Comparison of ENCODE assay signal across 21 cellular contexts in genomic region chr2:134149904-134150303, GRCh38.
DNase-seq lines count a peak whose midpoint lies in the region; ATAC-seq, FAIRE-seq and TF ChIP-seq lines count a peak whose summit lies in the region.
"Had no signal": no experiment of that assay in that cellular context is flagged by ENCODE, and none has a peak within 500 bp of the region (broad histone marks: within the 10 kb centered on the region; RNA-seq: fewer than 3 reads in every experiment).

No MANE protein-coding gene starts in this region.

- FAIRE-seq in K562 (lab: Jason Lieb, UNC) (peak; percentile 70), keratinocyte (lab: Jason Lieb, UNC) (no peak)
- FAIRE-seq: H54, RCC 7860 had no signal

- H4K20me1 ChIP-seq in KMS-11 (ENCODE audit: insufficient read depth) (no peaks in the 10 kb centered on the region), K562 (replicated peaks; ENCODE audit: control insufficient read depth, insufficient read depth, low read length) (no peaks in the 10 kb centered on the region), keratinocyte (ENCODE audit: control insufficient read depth, extremely low read depth, insufficient read depth, low read length) (no peaks in the 10 kb centered on the region)

- in situ Hi-C loops in K562 (cut with MboI) = no loop called here

- no peak for TF ChIP-seq POLR2A in K562 (conservative IDR thresholded peaks at IDR 0.05)

- intact Hi-C loops in CD4-positive, alpha-beta memory T cell (cut with micrococcal nuclease) = no loop called here
- intact Hi-C loops in K562 (cut with micrococcal nuclease) (loop anchor here (1.0 to 5.0 kb wide), 2 partner anchors 32 to 47 kb away; no protein-coding TSS in a partner anchor), sciatic nerve (cut with DNase I) (no loop called here)
- intact Hi-C loops in activated CD4-positive, alpha-beta T cell treated with anti-CD3 and anti-CD28 coated beads for 36 hours (cut with DNase I, micrococcal nuclease) = no loop called here

- peaks cover 44% of the 10 kb centered on the region for H3K4me1 ChIP-seq in CD4-positive, alpha-beta memory T cell (ENCODE audit: insufficient read depth, low read length)
- H3K4me1 ChIP-seq in KMS-11 (ENCODE audit: low read depth, poor library complexity, severe bottlenecking) = peaks cover 57% of the 10 kb centered on the region
- peaks cover 30 to 31% of the 10 kb centered on the region in 2 experiments for H3K4me1 ChIP-seq in K562 (replicated peaks in 1 of 2; ENCODE audit: control insufficient read depth in 2 of 2, insufficient read depth in 2 of 2, low read length in 2 of 2)
- H3K4me1 ChIP-seq in keratinocyte (ENCODE audit: control insufficient read depth, extremely low read depth, insufficient read depth, low read length) = peaks cover 42% of the 10 kb centered on the region

- no peak for TF ChIP-seq RAD21 in K562 (CRISPR knock-in tag; conservative IDR thresholded peaks at IDR 0.05 in 1 of 2, IDR thresholded peaks at IDR 0.05 in 1 of 2)

- dilution Hi-C loops in keratinocyte (cut with MboI; ENCODE audit: extremely low pct_ligation_motif_present, low sequenced_read_pairs) = no loop called here

- POLR2A ChIA-PET in CD4-positive, alpha-beta memory T cell (lab: Charles Lee; ENCODE audit: partially characterized antibody) = interaction anchor here (0.6 kb wide), 1 partner anchor 22 kb away, joined by 3 read pairs; no protein-coding TSS in a partner anchor
- POLR2A ChIA-PET in K562 (lab: Yijun Ruan, JAX) = interaction anchor here (0.9 to 1.7 kb wide), 6 partner anchors 8 to 31 kb away, joined by 3 to 13 read pairs (median 4); no protein-coding TSS in a partner anchor
- POLR2A ChIA-PET in activated CD4-positive, alpha-beta T cell treated with anti-CD3 and anti-CD28 coated beads for 36 hours (lab: Charles Lee) = no interaction called here
- POLR2A ChIA-PET in activated CD4-positive, alpha-beta T cell treated with anti-CD3 and anti-CD28 coated beads, Interleukin-2, amount 10 ng/mL, durations not matched to agents 7 days and 5 days (lab: Charles Lee) = no interaction called here

- no peak for TF ChIP-seq EP300 in K562 (IDR thresholded peaks at IDR 0.05; ENCODE audit: low read length)

- H3K4me3 Mint-ChIP-seq in CD4-positive, alpha-beta memory T cell = peak overlapping the region in 1 of 8 donors; percentile 56
- no peak overlapping the region for H3K4me3 Mint-ChIP-seq in activated CD4-positive, alpha-beta T cell treated with anti-CD3 and anti-CD28 coated beads for 36 hours
- H3K4me3 Mint-ChIP-seq in activated CD4-positive, alpha-beta T cell treated with anti-CD3 and anti-CD28 coated beads, Interleukin-2, amount 10 ng/mL, durations not matched to agents 7 days and 5 days = no peak overlapping the region

- CTCF ChIA-PET in CD4-positive, alpha-beta memory T cell (lab: Charles Lee; ENCODE audit: partially characterized antibody) = interaction anchor here (1.3 kb wide), 1 partner anchor 32 kb away, joined by 5 read pairs; no protein-coding TSS in a partner anchor
- CTCF ChIA-PET in K562 (lab: Yijun Ruan, JAX; ENCODE audit: low intra/inter-chr PET ratio) = no interaction called here
- CTCF ChIA-PET in activated CD4-positive, alpha-beta T cell treated with anti-CD3 and anti-CD28 coated beads for 36 hours (lab: Charles Lee) = interaction anchor here (0.8 to 1.7 kb wide), 2 partner anchors 14 to 58 kb away, joined by 4 to 7 read pairs; no protein-coding TSS in a partner anchor
- CTCF ChIA-PET in activated CD4-positive, alpha-beta T cell treated with anti-CD3 and anti-CD28 coated beads, Interleukin-2, amount 10 ng/mL, durations not matched to agents 7 days and 5 days (lab: Charles Lee) = interaction anchor here (1.0 to 1.4 kb wide), 2 partner anchors 22 to 895 kb away, joined by 3 to 4 read pairs; no protein-coding TSS in a partner anchor

- no peaks in the 10 kb centered on the region for H3K27me3 ChIP-seq in CD4-positive, alpha-beta memory T cell (ENCODE audit: insufficient read depth, low read length)
- H3K27me3 ChIP-seq in KMS-11 (ENCODE audit: insufficient read depth, low read depth) = no peaks in the 10 kb centered on the region
- no peaks in the 10 kb centered on the region for H3K27me3 ChIP-seq in K562 (ENCODE audit: control insufficient read depth in 2 of 2, insufficient read depth in 2 of 2, low read length in 2 of 2)
- H3K27me3 ChIP-seq in keratinocyte (ENCODE audit: control insufficient read depth, extremely low read depth, insufficient read depth, low read length) = no peaks in the 10 kb centered on the region
- H3K27me3 ChIP-seq: esophagus muscularis mucosa, sigmoid colon, tibial nerve had no signal

- no peak overlapping the region for H3K27ac ChIP-seq in CD4-positive, alpha-beta memory T cell (ENCODE audit: low read depth, low read length)
- H3K27ac ChIP-seq in KMS-11 (peak overlapping the region; percentile 30; the same call in 1 of the 2 replicates), K562 (ENCODE audit: extremely low read depth, low read depth, low read length) (peak overlapping the region; percentile 54; the same call in 2 of the 3 replicates), keratinocyte (ENCODE audit: control insufficient read depth, insufficient read depth, low read length) (peak overlapping the region; percentile 55)
- H3K27ac ChIP-seq: esophagus muscularis mucosa, sigmoid colon, tibial nerve had no signal

- peaks cover 55% of the 10 kb centered on the region for H3K79me2 ChIP-seq in KMS-11 (ENCODE audit: insufficient read depth, low read depth)
- H3K79me2 ChIP-seq in K562 (ENCODE audit: control insufficient read depth, insufficient read depth, low read length) = no peaks in the 10 kb centered on the region
- H3K79me2 ChIP-seq in keratinocyte (ENCODE audit: control insufficient read depth, insufficient read depth, low read length) = peaks cover 36% of the 10 kb centered on the region

- DNase-seq in CD4-positive, alpha-beta memory T cell = no peak
- DNase-seq in K562 (ENCODE audit: extremely low read depth in 1 of 4, low spot score in 3 of 4) (peak; percentile 34 to 66 (median 36)), keratinocyte (ENCODE audit: low read depth, low spot score) (no peak), sciatic nerve (ENCODE audit: low spot score) (no peak)
- no peak for DNase-seq in activated CD4-positive, alpha-beta T cell treated with anti-CD3 and anti-CD28 coated beads for 36 hours
- DNase-seq in activated CD4-positive, alpha-beta T cell treated with anti-CD3 and anti-CD28 coated beads, Interleukin-2, amount 10 ng/mL, durations not matched to agents 7 days and 5 days = no peak
- DNase-seq: activated CD4-positive, alpha-beta T cell treated with anti-CD3 and anti-CD28 coated beads for 48 hours; activated gamma-delta T cell treated with Interleukin-2 at 50 U/mL for 16 hours; central memory CD4-positive, alpha-beta T cell; GDM1; NCI-H1417 treated with DMSO at 0.1 percent for 48 hours; NCI-H226; sigmoid colon; stimulated activated naive CD8-positive, alpha-beta T cell treated with anti-CD3 and anti-CD28 coated beads, Interleukin-15, Interleukin-2, amounts not matched to agents 100 U/mL and 50 U/mL, for 24 hours had no signal

- no peak overlapping the region for H3K9ac ChIP-seq in KMS-11
- H3K9ac ChIP-seq in K562 (ENCODE audit: insufficient read depth in 1 of 2, low read depth in 2 of 2, low read length in 2 of 2) = peak overlapping the region; percentile 13 to 15; a peak in 2 of 4 replicates
- no peak overlapping the region for H3K9ac ChIP-seq in keratinocyte (ENCODE audit: control insufficient read depth, extremely low read depth, insufficient read depth, low read length)

- H3K4me2 ChIP-seq in KMS-11 = no peak overlapping the region
- H3K4me2 ChIP-seq in K562 (ENCODE audit: insufficient read depth, low read length) = peak overlapping the region; percentile 57
- H3K4me2 ChIP-seq in keratinocyte (ENCODE audit: control insufficient read depth, extremely low read depth, insufficient read depth, low read depth, low read length) = no peak overlapping the region

- H3K9me3 Mint-ChIP-seq in CD4-positive, alpha-beta memory T cell = no peaks in the 10 kb centered on the region
- H3K9me3 Mint-ChIP-seq in activated CD4-positive, alpha-beta T cell treated with anti-CD3 and anti-CD28 coated beads for 36 hours (ENCODE audit: low read depth) = no peaks in the 10 kb centered on the region
- peaks cover 2% of the 10 kb centered on the region for H3K9me3 Mint-ChIP-seq in activated CD4-positive, alpha-beta T cell treated with anti-CD3 and anti-CD28 coated beads, Interleukin-2, amount 10 ng/mL, durations not matched to agents 7 days and 5 days

- H3K27ac Mint-ChIP-seq in CD4-positive, alpha-beta memory T cell = peak overlapping the region; percentile 42 to 94 (median 77)
- H3K27ac Mint-ChIP-seq in activated CD4-positive, alpha-beta T cell treated with anti-CD3 and anti-CD28 coated beads for 36 hours = no peak overlapping the region
- no peak overlapping the region for H3K27ac Mint-ChIP-seq in activated CD4-positive, alpha-beta T cell treated with anti-CD3 and anti-CD28 coated beads, Interleukin-2, amount 10 ng/mL, durations not matched to agents 7 days and 5 days

- H3K9me3 ChIP-seq in CD4-positive, alpha-beta memory T cell (ENCODE audit: control insufficient read depth in 1 of 2, low read length in 2 of 2) = no peaks in the 10 kb centered on the region
- no peaks in the 10 kb centered on the region for H3K9me3 ChIP-seq in K562 (replicated peaks; ENCODE audit: control insufficient read depth, insufficient read depth, low read depth, low read length)
- H3K9me3 ChIP-seq in keratinocyte (ENCODE audit: control insufficient read depth, low read depth, low read length) = no peaks in the 10 kb centered on the region
- H3K9me3 ChIP-seq: esophagus muscularis mucosa, sigmoid colon, tibial nerve had no signal

- 0% methylated on average over 1 of the region's 1 CpG for WGBS in K562 (ENCODE audit: insufficient coverage, low coverage, missing lambda C conversion rate)

- TF ChIP-seq CTCF in KMS-11 (conservative IDR thresholded peaks at IDR 0.05; ENCODE audit: low read depth, low read length) (no peak), K562 (IDR thresholded peaks at IDR 0.05 in 2 of 3, conservative IDR thresholded peaks at IDR 0.05 in 1 of 3; ENCODE audit: insufficient read depth in 2 of 3, low read depth in 1 of 3, low read length in 3 of 3) (no peak), keratinocyte (optimal IDR thresholded peaks at IDR 0.05 in 1 of 3, IDR thresholded peaks at IDR 0.05 in 1 of 3, conservative IDR thresholded peaks at IDR 0.05 in 1 of 3; ENCODE audit: extremely low read depth in 1 of 3, insufficient read depth in 2 of 3, low read length in 3 of 3) (no peak)

- ATAC-seq in K562 (peak; percentile 75), sciatic nerve (no peak), GM21576 (IDR thresholded peaks at IDR 0.05; ENCODE audit: unreplicated experiment) (no peak)
- no peak for ATAC-seq in activated CD4-positive, alpha-beta T cell treated with anti-CD3 and anti-CD28 coated beads for 36 hours
- ATAC-seq: SK-N-SH treated with all-trans-retinoic acid at 6 μM for 48 hours; stimulated activated naive CD8-positive, alpha-beta T cell treated with anti-CD3 and anti-CD28 coated beads, Interleukin-15, Interleukin-2, amounts not matched to agents 100 U/mL and 50 U/mL, for 24 hours had no signal

- no peak overlapping the region for H2AFZ ChIP-seq in KMS-11 (ENCODE audit: low read depth)
- H2AFZ ChIP-seq in K562 (ENCODE audit: low read depth, low read length) = 0 out of 2 replicates have a peak overlapping the region, but pooled peaks have one; percentile 14
- H2AFZ ChIP-seq in keratinocyte (ENCODE audit: control insufficient read depth, low read length) = no peak overlapping the region

- H3K4me3 ChIP-seq in CD4-positive, alpha-beta memory T cell (ENCODE audit: low read length in 2 of 2) = no peak overlapping the region
- H3K4me3 ChIP-seq in KMS-11 (IDR thresholded peaks at IDR 0.05; ENCODE audit: insufficient read depth, low read depth, low read length) = no peak overlapping the region
- no peak overlapping the region for H3K4me3 ChIP-seq in K562
- no peak overlapping the region for H3K4me3 ChIP-seq in keratinocyte (ENCODE audit: control insufficient read depth in 2 of 3, extremely low read depth in 1 of 3, insufficient read depth in 2 of 3, low read depth in 1 of 3, low read length in 3 of 3)
- H3K4me3 ChIP-seq: esophagus muscularis mucosa, sigmoid colon, tibial nerve had no signal

- H3K36me3 Mint-ChIP-seq in CD4-positive, alpha-beta memory T cell = peaks cover 25 to 34% of the 10 kb centered on the region in 2 donors
- peaks cover 16% of the 10 kb centered on the region for H3K36me3 Mint-ChIP-seq in activated CD4-positive, alpha-beta T cell treated with anti-CD3 and anti-CD28 coated beads for 36 hours (ENCODE audit: low read depth)
- H3K36me3 Mint-ChIP-seq in activated CD4-positive, alpha-beta T cell treated with anti-CD3 and anti-CD28 coated beads, Interleukin-2, amount 10 ng/mL, durations not matched to agents 7 days and 5 days (ENCODE audit: low read depth) = peaks cover 8% of the 10 kb centered on the region

- no peaks in the 10 kb centered on the region for H3K27me3 Mint-ChIP-seq in CD4-positive, alpha-beta memory T cell
- no peaks in the 10 kb centered on the region for H3K27me3 Mint-ChIP-seq in activated CD4-positive, alpha-beta T cell treated with anti-CD3 and anti-CD28 coated beads for 36 hours
- no peaks in the 10 kb centered on the region for H3K27me3 Mint-ChIP-seq in activated CD4-positive, alpha-beta T cell treated with anti-CD3 and anti-CD28 coated beads, Interleukin-2, amount 10 ng/mL, durations not matched to agents 7 days and 5 days

- BruUV-seq in K562 (replicated peaks; lab: Mats Ljungman, UMichigan) = no TSS peak

- H3K36me3 ChIP-seq in CD4-positive, alpha-beta memory T cell (ENCODE audit: insufficient read depth, low read length) = no peaks in the 10 kb centered on the region
- no peaks in the 10 kb centered on the region for H3K36me3 ChIP-seq in KMS-11 (ENCODE audit: insufficient read depth)
- no peaks in the 10 kb centered on the region for H3K36me3 ChIP-seq in K562 (ENCODE audit: control insufficient read depth, insufficient read depth, low read length)
- H3K36me3 ChIP-seq in keratinocyte (ENCODE audit: control insufficient read depth in 2 of 2, extremely low read depth in 1 of 2, insufficient read depth in 2 of 2, low read length in 2 of 2) = no peaks in the 10 kb centered on the region
- H3K36me3 ChIP-seq: sigmoid colon had no signal

- no peaks in the 10 kb centered on the region for H3K9me1 ChIP-seq in K562 (ENCODE audit: control insufficient read depth, insufficient read depth, low read length)
- H3K9me1 ChIP-seq in keratinocyte (ENCODE audit: control insufficient read depth, extremely low read depth, insufficient read depth, low read length) = no peaks in the 10 kb centered on the region

- H3K4me1 Mint-ChIP-seq in CD4-positive, alpha-beta memory T cell = peaks cover 40 to 69% (median 53%) of the 10 kb centered on the region in 4 donors
- H3K4me1 Mint-ChIP-seq in activated CD4-positive, alpha-beta T cell treated with anti-CD3 and anti-CD28 coated beads for 36 hours = peaks cover 46% of the 10 kb centered on the region
- peaks cover 8% of the 10 kb centered on the region for H3K4me1 Mint-ChIP-seq in activated CD4-positive, alpha-beta T cell treated with anti-CD3 and anti-CD28 coated beads, Interleukin-2, amount 10 ng/mL, durations not matched to agents 7 days and 5 days

Comparison
In these comparisons a context has a peak if more than half of its experiments do, and no peak if none do; other contexts are left out.
1. DNase-seq: peak in K562 (4 of 4); none in CD4-positive, alpha-beta memory T cell (0 of 5), keratinocyte (single experiment), sciatic nerve (single experiment), activated CD4-positive, alpha-beta T cell treated with anti-CD3 and anti-CD28 coated beads for 36 hours (single experiment) and activated CD4-positive, alpha-beta T cell treated with anti-CD3 and anti-CD28 coated beads, Interleukin-2, amount 10 ng/mL, durations not matched to agents 7 days and 5 days (single experiment).
2. H3K27ac Mint-ChIP-seq: peak in CD4-positive, alpha-beta memory T cell (7 of 7); none in activated CD4-positive, alpha-beta T cell treated with anti-CD3 and anti-CD28 coated beads for 36 hours (single experiment) and activated CD4-positive, alpha-beta T cell treated with anti-CD3 and anti-CD28 coated beads, Interleukin-2, amount 10 ng/mL, durations not matched to agents 7 days and 5 days (single experiment).
3. H3K9ac ChIP-seq: peak in K562 (2 of 2); none in KMS-11 (single experiment) and keratinocyte (single experiment).
4. POLR2A ChIA-PET loops: an anchor here in CD4-positive, alpha-beta memory T cell (0.6 kb wide) and K562 (0.9 to 1.7 kb wide); none called in activated CD4-positive, alpha-beta T cell treated with anti-CD3 and anti-CD28 coated beads for 36 hours and activated CD4-positive, alpha-beta T cell treated with anti-CD3 and anti-CD28 coated beads, Interleukin-2, amount 10 ng/mL, durations not matched to agents 7 days and 5 days.